6 cellular contexts compared by ENCODE assay signal in the genomic region with DNA sequence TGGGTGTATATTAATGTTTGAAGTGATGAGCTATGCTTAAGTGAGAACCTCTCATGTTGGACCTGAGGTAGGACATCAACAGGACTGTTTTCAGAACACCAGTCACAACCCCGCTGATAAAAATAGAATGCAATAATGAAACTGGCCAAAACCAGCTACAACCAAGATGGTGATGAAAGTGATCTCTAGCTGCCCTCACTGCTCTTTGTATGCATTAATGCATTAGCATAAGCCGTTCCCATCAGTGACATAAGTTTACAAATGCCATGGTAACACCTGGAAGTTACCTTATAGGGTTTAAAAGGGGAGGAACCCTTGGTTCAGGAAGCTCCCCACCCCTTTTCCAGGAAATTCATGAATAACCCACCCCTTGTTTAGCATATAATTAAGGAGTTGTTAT.
"Had no signal": no experiment of that assay in that cellular context is flagged by ENCODE, and none has a peak within 500 bp of the region (broad histone marks: within the 10 kb centered on the region; RNA-seq: fewer than 3 reads in every experiment).

No MANE protein-coding gene starts in this region.

- ATAC-seq: HepG2, K562 had no signal

- H3K4me3 Mint-ChIP-seq: IgD-negative memory B cell had no signal

- DNase-seq: IMR-90, KBM-7 had no signal

- H3K4me1 Mint-ChIP-seq: IgD-negative memory B cell had no signal

- H3K36me3 Mint-ChIP-seq: IgD-negative memory B cell had no signal

- H3K27ac Mint-ChIP-seq: IgD-negative memory B cell had no signal

- H3K27ac ChIP-seq: HL-60 had no signal

- H3K4me3 ChIP-seq: K562 had no signal

- H3K27me3 Mint-ChIP-seq: IgD-negative memory B cell had no signal
